ENCODE assay signal across 29 cellular contexts in the genomic region with DNA sequence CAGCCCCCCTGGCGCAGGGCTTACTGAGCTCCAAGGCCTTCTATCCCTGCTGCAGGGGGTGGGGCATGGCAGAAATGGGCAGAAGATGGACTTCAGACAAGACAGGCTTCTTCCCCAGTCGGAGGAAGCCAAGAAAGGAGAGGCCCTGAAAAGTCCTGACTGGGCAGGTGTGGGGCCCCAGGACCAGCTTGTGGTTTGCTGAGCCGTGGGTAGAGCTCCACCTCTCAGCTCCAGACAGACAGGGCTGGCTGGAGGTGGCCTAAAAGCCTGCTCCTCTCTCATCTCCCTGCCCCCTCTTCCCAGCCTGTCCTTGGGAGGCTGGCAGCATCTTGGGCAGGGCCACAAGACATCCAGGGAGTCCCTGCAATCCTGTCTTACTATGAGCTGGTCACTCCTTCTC.
"Had no signal": no experiment of that assay in that cellular context is flagged by ENCODE, and none has a peak within 500 bp of the region (broad histone marks: within the 10 kb centered on the region; RNA-seq: fewer than 3 reads in every experiment).

No MANE protein-coding gene starts in this region.

- H3K27me3 Mint-ChIP-seq: activated CD4-positive, alpha-beta memory T cell treated with anti-CD3 and anti-CD28 coated beads, Interleukin-2, amount 10 ng/mL, durations not matched to agents 7 days and 5 days; activated naive CD8-positive, alpha-beta T cell treated with anti-CD3 and anti-CD28 coated beads, Interleukin-2, amount 10 ng/mL, durations not matched to agents 7 days and 5 days; activated T-cell treated with anti-CD3 and anti-CD28 coated beads, Interleukin-2, amount 50 U/mL, for 24 hours; brain had no signal

- H3K27me3 ChIP-seq: ascending aorta, breast epithelium, cardiac muscle cell, colonic mucosa had no signal

- H3K4me1 ChIP-seq: ascending aorta, breast epithelium, colonic mucosa had no signal

- H3K36me3 ChIP-seq: ascending aorta, breast epithelium, cardiac muscle cell, colonic mucosa had no signal

- H3K27ac ChIP-seq: ascending aorta, breast epithelium, cardiac muscle cell, colonic mucosa, VCaP had no signal

- H3K9me3 Mint-ChIP-seq: activated CD4-positive, alpha-beta memory T cell treated with anti-CD3 and anti-CD28 coated beads, Interleukin-2, amount 10 ng/mL, durations not matched to agents 7 days and 5 days; activated CD4-positive, alpha-beta T cell treated with anti-CD3 and anti-CD28 coated beads, Interleukin-2, amount 10 ng/mL, durations not matched to agents 7 days and 5 days; activated naive CD4-positive, alpha-beta T cell treated with anti-CD3 and anti-CD28 coated beads, Interleukin-2, amount 10 ng/mL, durations not matched to agents 7 days and 5 days; activated naive CD4-positive, alpha-beta T cell treated with anti-CD3 and anti-CD28 coated beads, Interleukin-2, amount 50 U/mL, for 72 hours; activated naive CD8-positive, alpha-beta T cell treated with anti-CD3 and anti-CD28 coated beads, Interleukin-2, amount 10 ng/mL, durations not matched to agents 7 days and 5 days; activated T-cell treated with anti-CD3 and anti-CD28 coated beads, Interleukin-2, amount 50 U/mL, for 24 hours; activated T-cell treated with anti-CD3 and anti-CD28 coated beads, Interleukin-2, amount 50 U/mL, for 72 hours; brain; endodermal cell; WTC11 had no signal

- H3K27ac Mint-ChIP-seq: activated CD4-positive, alpha-beta memory T cell treated with anti-CD3 and anti-CD28 coated beads, Interleukin-2, amount 10 ng/mL, durations not matched to agents 7 days and 5 days; activated CD4-positive, alpha-beta T cell treated with anti-CD3 and anti-CD28 coated beads, Interleukin-2, amount 10 ng/mL, durations not matched to agents 7 days and 5 days; activated naive CD4-positive, alpha-beta T cell treated with anti-CD3 and anti-CD28 coated beads, Interleukin-2, amount 10 ng/mL, durations not matched to agents 7 days and 5 days; activated naive CD8-positive, alpha-beta T cell treated with anti-CD3 and anti-CD28 coated beads, Interleukin-2, amount 10 ng/mL, durations not matched to agents 7 days and 5 days; activated T-cell treated with anti-CD3 and anti-CD28 coated beads, Interleukin-2, amount 50 U/mL, for 24 hours; activated T-cell treated with anti-CD3 and anti-CD28 coated beads, Interleukin-2, amount 50 U/mL, for 72 hours; brain; endodermal cell; WTC11 had no signal

- H3K9me3 ChIP-seq: ascending aorta, breast epithelium, colonic mucosa had no signal

- ATAC-seq: activated naive CD4-positive, alpha-beta T cell treated with anti-CD3 and anti-CD28 coated beads, Interleukin-2, amount 50 U/mL, for 72 hours; activated T-cell treated with anti-CD3 and anti-CD28 coated beads, Interleukin-2, amount 50 U/mL, for 72 hours; esophagus mucosa; WTC11 had no signal

- H3K4me3 ChIP-seq: ascending aorta, breast epithelium, cardiac muscle cell, colonic mucosa had no signal

- DNase-seq: activated CD4-positive, alpha-beta memory T cell treated with anti-CD3 and anti-CD28 coated beads, Interleukin-2, amount 10 ng/mL, durations not matched to agents 7 days and 5 days; activated CD4-positive, alpha-beta T cell treated with anti-CD3 and anti-CD28 coated beads for 1 hour; activated CD4-positive, alpha-beta T cell treated with anti-CD3 and anti-CD28 coated beads for 4 hours; activated CD4-positive, alpha-beta T cell treated with anti-CD3 and anti-CD28 coated beads, Interleukin-2, amount 10 ng/mL, durations not matched to agents 7 days and 5 days; activated CD4-positive, alpha-beta T cell treated with anti-CD3 and anti-CD28 coated beads, Interleukin-2, amount 50 U/mL, for 4 hours; activated CD8-positive, alpha-beta memory T cell treated with anti-CD3 and anti-CD28 coated beads, Interleukin-2, amount 50 U/mL, for 48 hours; activated gamma-delta T cell; activated naive CD4-positive, alpha-beta T cell; activated naive CD4-positive, alpha-beta T cell treated with anti-CD3 and anti-CD28 coated beads, Interleukin-2, amount 10 ng/mL, durations not matched to agents 7 days and 5 days; activated naive CD8-positive, alpha-beta T cell treated with anti-CD3 and anti-CD28 coated beads, Interleukin-2, amount 10 ng/mL, durations not matched to agents 7 days and 5 days; activated T-cell treated with anti-CD3 and anti-CD28 coated beads for 4 hours; activated T-cell treated with anti-CD3 and anti-CD28 coated beads, Interleukin-2, amount 50 U/mL, for 24 hours; activated T-cell treated with anti-CD3 and anti-CD28 coated beads, Interleukin-2, amount 50 U/mL, for 72 hours; central memory CD4-positive, alpha-beta T cell; cerebellar nuclear complex; colonic mucosa; effector memory CD4-positive, alpha-beta T cell; endodermal cell; foreskin fibroblast; head of caudate nucleus; T-helper 2 cell had no signal

- H3K36me3 Mint-ChIP-seq: activated naive CD4-positive, alpha-beta T cell treated with anti-CD3 and anti-CD28 coated beads, Interleukin-2, amount 10 ng/mL, durations not matched to agents 7 days and 5 days; activated naive CD4-positive, alpha-beta T cell treated with anti-CD3 and anti-CD28 coated beads, Interleukin-2, amount 50 U/mL, for 72 hours; activated naive CD8-positive, alpha-beta T cell treated with anti-CD3 and anti-CD28 coated beads, Interleukin-2, amount 10 ng/mL, durations not matched to agents 7 days and 5 days; brain; WTC11 had no signal

- H3K4me3 Mint-ChIP-seq: activated CD4-positive, alpha-beta memory T cell treated with anti-CD3 and anti-CD28 coated beads, Interleukin-2, amount 10 ng/mL, durations not matched to agents 7 days and 5 days; activated CD4-positive, alpha-beta T cell treated with anti-CD3 and anti-CD28 coated beads, Interleukin-2, amount 10 ng/mL, durations not matched to agents 7 days and 5 days; activated naive CD4-positive, alpha-beta T cell treated with anti-CD3 and anti-CD28 coated beads, Interleukin-2, amount 10 ng/mL, durations not matched to agents 7 days and 5 days; activated naive CD8-positive, alpha-beta T cell treated with anti-CD3 and anti-CD28 coated beads, Interleukin-2, amount 10 ng/mL, durations not matched to agents 7 days and 5 days; activated T-cell treated with anti-CD3 and anti-CD28 coated beads, Interleukin-2, amount 50 U/mL, for 24 hours; activated T-cell treated with anti-CD3 and anti-CD28 coated beads, Interleukin-2, amount 50 U/mL, for 72 hours; brain; endodermal cell; WTC11 had no signal
